Comparison of ENCODE assay signal across 38 cellular contexts in genomic region chr6:4071330-4071729, GRCh38. TPM values are rescaled to one million over a fixed set of nuclear protein-coding genes. Genes with fewer than 3 reads are reported as not detected.
"Had no signal": no experiment of that assay in that cellular context is flagged by ENCODE, and none has a peak within 500 bp of the region (broad histone marks: within the 10 kb centered on the region; RNA-seq: fewer than 3 reads in every experiment).

No MANE protein-coding gene starts in this region.

- DNase-seq: activated CD4-positive, alpha-beta memory T cell treated with anti-CD3 and anti-CD28 coated beads, Interleukin-2, amount 10 ng/mL, durations not matched to agents 7 days and 5 days; activated CD4-positive, alpha-beta T cell treated with anti-CD3 and anti-CD28 coated beads for 1 hour; activated CD4-positive, alpha-beta T cell treated with anti-CD3 and anti-CD28 coated beads for 36 hours; activated CD4-positive, alpha-beta T cell treated with anti-CD3 and anti-CD28 coated beads for 48 hours; activated CD4-positive, alpha-beta T cell treated with anti-CD3 and anti-CD28 coated beads, Interleukin-2, amount 10 ng/mL, durations not matched to agents 7 days and 5 days; activated CD4-positive, alpha-beta T cell treated with anti-CD3 and anti-CD28 coated beads, Interleukin-2, amount 50 U/mL, for 48 hours; activated CD4-positive, CD25-positive, alpha-beta regulatory T cell; activated CD8-positive, alpha-beta memory T cell treated with anti-CD3 and anti-CD28 coated beads for 24 hours; activated CD8-positive, alpha-beta memory T cell treated with anti-CD3 and anti-CD28 coated beads, Interleukin-2, amount 10 ng/mL, durations not matched to agents 7 days and 5 days; activated CD8-positive, alpha-beta memory T cell treated with anti-CD3 and anti-CD28 coated beads, Interleukin-2, amount 50 U/mL, for 48 hours; activated CD8-positive, alpha-beta T cell treated with anti-CD3 and anti-CD28 coated beads, Interleukin-2, amount 10 ng/mL, durations not matched to agents 7 days and 5 days; activated effector memory CD4-positive, alpha-beta T cell treated with Interleukin-2 at 50 U/mL for 16 hours; activated gamma-delta T cell; activated naive CD4-positive, alpha-beta T cell treated with anti-CD3 and anti-CD28 coated beads, Interleukin-2, amount 10 ng/mL, durations not matched to agents 7 days and 5 days; activated naive CD4-positive, alpha-beta T cell treated with Interleukin-2 at 50 U/mL for 16 hours; activated naive CD8-positive, alpha-beta T cell treated with anti-CD3 and anti-CD28 coated beads, Interleukin-2, amount 10 ng/mL, durations not matched to agents 7 days and 5 days; activated naive CD8-positive, alpha-beta T cell treated with anti-CD3 and anti-CD28 coated beads, Interleukin-2, amount 50 U/mL, for 24 hours; activated T-cell treated with anti-CD3 and anti-CD28 coated beads, Interleukin-2, amount 50 U/mL, for 24 hours; activated T-cell treated with anti-CD3 and anti-CD28 coated beads, Interleukin-2, amount 50 U/mL, for 48 hours; amygdala; anterior cingulate cortex; central memory CD4-positive, alpha-beta T cell; T-helper 1 cell; T-helper 2 cell; T-helper 9 cell; WERI-Rb-1 had no signal

- H3K27ac Mint-ChIP-seq: activated CD4-positive, alpha-beta memory T cell treated with anti-CD3 and anti-CD28 coated beads, Interleukin-2, amount 10 ng/mL, durations not matched to agents 7 days and 5 days; activated CD4-positive, alpha-beta T cell treated with anti-CD3 and anti-CD28 coated beads for 36 hours; activated CD4-positive, alpha-beta T cell treated with anti-CD3 and anti-CD28 coated beads, Interleukin-2, amount 10 ng/mL, durations not matched to agents 7 days and 5 days; activated CD8-positive, alpha-beta memory T cell treated with anti-CD3 and anti-CD28 coated beads, Interleukin-2, amount 10 ng/mL, durations not matched to agents 7 days and 5 days; activated CD8-positive, alpha-beta T cell treated with anti-CD3 and anti-CD28 coated beads, Interleukin-2, amount 10 ng/mL, durations not matched to agents 7 days and 5 days; activated naive CD4-positive, alpha-beta T cell treated with anti-CD3 and anti-CD28 coated beads, Interleukin-2, amount 10 ng/mL, durations not matched to agents 7 days and 5 days; activated naive CD4-positive, alpha-beta T cell treated with anti-CD3 and anti-CD28 coated beads, Interleukin-2, amount 50 U/mL, for 24 hours; activated naive CD8-positive, alpha-beta T cell; activated naive CD8-positive, alpha-beta T cell treated with anti-CD3 and anti-CD28 coated beads, Interleukin-2, amount 10 ng/mL, durations not matched to agents 7 days and 5 days; activated naive CD8-positive, alpha-beta T cell treated with anti-CD3 and anti-CD28 coated beads, Interleukin-2, amount 50 U/mL, for 24 hours; activated T-cell treated with anti-CD3 and anti-CD28 coated beads, Interleukin-2, amount 50 U/mL, for 24 hours; activated T-helper 2 cell treated with anti-CD3 and anti-CD28 coated beads, Interferon-gamma antibody, Interleukin-2, Interleukin-4, amounts not matched to agents 10 μg/mL and 5 μg/mL and 100 μg/mL, durations not matched to agents 14 hours and 24 hours and 36 hours; brain; T-helper 1 cell treated with Interleukin-12 subunit alpha and Interleukin-12 subunit beta and Interleukin-4 antibody, amounts not matched to agents 30 μg/mL and 1 μg/mL, for 36 hours; T-helper 2 cell treated with Interferon-gamma antibody and Interleukin-4, amounts not matched to agents 5 μg/mL and 100 μg/mL, for 36 hours; WTC11 had no signal

- H3K4me1 ChIP-seq: ascending aorta had no signal

- H3K9me3 ChIP-seq: ascending aorta had no signal

- H3K4me3 ChIP-seq: ascending aorta, cardiac muscle cell had no signal

- H3K27me3 ChIP-seq: ascending aorta, cardiac muscle cell had no signal

- H3K36me3 ChIP-seq: ascending aorta, cardiac muscle cell, WERI-Rb-1 had no signal

- H3K27me3 Mint-ChIP-seq: activated CD4-positive, alpha-beta memory T cell treated with anti-CD3 and anti-CD28 coated beads, Interleukin-2, amount 10 ng/mL, durations not matched to agents 7 days and 5 days; activated CD4-positive, alpha-beta T cell treated with anti-CD3 and anti-CD28 coated beads for 36 hours; activated CD8-positive, alpha-beta memory T cell treated with anti-CD3 and anti-CD28 coated beads, Interleukin-2, amount 10 ng/mL, durations not matched to agents 7 days and 5 days; activated naive CD4-positive, alpha-beta T cell treated with anti-CD3 and anti-CD28 coated beads, Interleukin-2, amount 50 U/mL, for 24 hours; activated naive CD8-positive, alpha-beta T cell treated with anti-CD3 and anti-CD28 coated beads, Interleukin-2, amount 50 U/mL, for 24 hours; brain had no signal

- H3K36me3 Mint-ChIP-seq: activated CD8-positive, alpha-beta memory T cell treated with anti-CD3 and anti-CD28 coated beads, Interleukin-2, amount 10 ng/mL, durations not matched to agents 7 days and 5 days; activated naive CD4-positive, alpha-beta T cell treated with anti-CD3 and anti-CD28 coated beads, Interleukin-2, amount 50 U/mL, for 24 hours; activated naive CD8-positive, alpha-beta T cell; activated naive CD8-positive, alpha-beta T cell treated with anti-CD3 and anti-CD28 coated beads, Interleukin-2, amount 10 ng/mL, durations not matched to agents 7 days and 5 days; brain; WTC11 had no signal

- H3K9me3 Mint-ChIP-seq: activated CD4-positive, alpha-beta memory T cell treated with anti-CD3 and anti-CD28 coated beads, Interleukin-2, amount 10 ng/mL, durations not matched to agents 7 days and 5 days; activated CD4-positive, alpha-beta T cell treated with anti-CD3 and anti-CD28 coated beads, Interleukin-2, amount 10 ng/mL, durations not matched to agents 7 days and 5 days; activated naive CD4-positive, alpha-beta T cell treated with anti-CD3 and anti-CD28 coated beads, Interleukin-2, amount 10 ng/mL, durations not matched to agents 7 days and 5 days; activated naive CD4-positive, alpha-beta T cell treated with anti-CD3 and anti-CD28 coated beads, Interleukin-2, amount 50 U/mL, for 24 hours; activated naive CD8-positive, alpha-beta T cell treated with anti-CD3 and anti-CD28 coated beads, Interleukin-2, amount 10 ng/mL, durations not matched to agents 7 days and 5 days; activated naive CD8-positive, alpha-beta T cell treated with anti-CD3 and anti-CD28 coated beads, Interleukin-2, amount 50 U/mL, for 24 hours; activated T-cell treated with anti-CD3 and anti-CD28 coated beads, Interleukin-2, amount 50 U/mL, for 24 hours; activated T-helper 2 cell treated with anti-CD3 and anti-CD28 coated beads, Interferon-gamma antibody, Interleukin-2, Interleukin-4, amounts not matched to agents 10 μg/mL and 5 μg/mL and 100 μg/mL, durations not matched to agents 14 hours and 24 hours and 36 hours; brain; T-helper 1 cell treated with Interleukin-12 subunit alpha and Interleukin-12 subunit beta and Interleukin-4 antibody, amounts not matched to agents 30 μg/mL and 1 μg/mL, for 36 hours; T-helper 2 cell treated with Interferon-gamma antibody and Interleukin-4, amounts not matched to agents 5 μg/mL and 100 μg/mL, for 36 hours; WTC11 had no signal

- H3K4me3 Mint-ChIP-seq: activated CD4-positive, alpha-beta memory T cell treated with anti-CD3 and anti-CD28 coated beads, Interleukin-2, amount 10 ng/mL, durations not matched to agents 7 days and 5 days; activated CD4-positive, alpha-beta T cell treated with anti-CD3 and anti-CD28 coated beads for 36 hours; activated CD4-positive, alpha-beta T cell treated with anti-CD3 and anti-CD28 coated beads, Interleukin-2, amount 10 ng/mL, durations not matched to agents 7 days and 5 days; activated CD8-positive, alpha-beta memory T cell treated with anti-CD3 and anti-CD28 coated beads, Interleukin-2, amount 10 ng/mL, durations not matched to agents 7 days and 5 days; activated CD8-positive, alpha-beta T cell treated with anti-CD3 and anti-CD28 coated beads, Interleukin-2, amount 10 ng/mL, durations not matched to agents 7 days and 5 days; activated naive CD4-positive, alpha-beta T cell treated with anti-CD3 and anti-CD28 coated beads, Interleukin-2, amount 10 ng/mL, durations not matched to agents 7 days and 5 days; activated naive CD4-positive, alpha-beta T cell treated with anti-CD3 and anti-CD28 coated beads, Interleukin-2, amount 50 U/mL, for 24 hours; activated naive CD8-positive, alpha-beta T cell; activated naive CD8-positive, alpha-beta T cell treated with anti-CD3 and anti-CD28 coated beads, Interleukin-2, amount 10 ng/mL, durations not matched to agents 7 days and 5 days; activated naive CD8-positive, alpha-beta T cell treated with anti-CD3 and anti-CD28 coated beads, Interleukin-2, amount 50 U/mL, for 24 hours; activated T-cell treated with anti-CD3 and anti-CD28 coated beads, Interleukin-2, amount 50 U/mL, for 24 hours; brain; T-helper 1 cell treated with Interleukin-12 subunit alpha and Interleukin-12 subunit beta and Interleukin-4 antibody, amounts not matched to agents 30 μg/mL and 1 μg/mL, for 36 hours; T-helper 2 cell treated with Interferon-gamma antibody and Interleukin-4, amounts not matched to agents 5 μg/mL and 100 μg/mL, for 36 hours; WTC11 had no signal

- ATAC-seq: activated CD4-positive, alpha-beta T cell treated with anti-CD3 and anti-CD28 coated beads for 36 hours; activated CD4-positive, CD25-positive, alpha-beta regulatory T cell treated with anti-CD3 and anti-CD28 coated beads, Interleukin-2, amount 50 U/mL, for 24 hours; activated CD8-positive, alpha-beta memory T cell treated with anti-CD3 and anti-CD28 coated beads, Interleukin-2, amount 10 ng/mL, durations not matched to agents 7 days and 5 days; activated CD8-positive, alpha-beta T cell treated with anti-CD3 and anti-CD28 coated beads, Interleukin-2, amount 10 ng/mL, durations not matched to agents 7 days and 5 days; activated naive CD8-positive, alpha-beta T cell treated with anti-CD3 and anti-CD28 coated beads, Interleukin-2, amount 50 U/mL, for 24 hours; WTC11 had no signal

- H3K27ac ChIP-seq: ascending aorta, cardiac muscle cell, WERI-Rb-1 had no signal

- H3K4me1 Mint-ChIP-seq: activated CD4-positive, alpha-beta memory T cell treated with anti-CD3 and anti-CD28 coated beads, Interleukin-2, amount 10 ng/mL, durations not matched to agents 7 days and 5 days; activated CD4-positive, alpha-beta T cell treated with anti-CD3 and anti-CD28 coated beads for 36 hours; activated CD4-positive, alpha-beta T cell treated with anti-CD3 and anti-CD28 coated beads, Interleukin-2, amount 10 ng/mL, durations not matched to agents 7 days and 5 days; activated CD8-positive, alpha-beta memory T cell treated with anti-CD3 and anti-CD28 coated beads, Interleukin-2, amount 10 ng/mL, durations not matched to agents 7 days and 5 days; activated naive CD4-positive, alpha-beta T cell treated with anti-CD3 and anti-CD28 coated beads, Interleukin-2, amount 10 ng/mL, durations not matched to agents 7 days and 5 days; activated naive CD4-positive, alpha-beta T cell treated with anti-CD3 and anti-CD28 coated beads, Interleukin-2, amount 50 U/mL, for 24 hours; activated naive CD8-positive, alpha-beta T cell treated with anti-CD3 and anti-CD28 coated beads, Interleukin-2, amount 10 ng/mL, durations not matched to agents 7 days and 5 days; brain had no signal

RNA-seq across cellular contexts. Expression of gene FAM217A, which starts 7.6 kb away (rescaled TPM):
- total RNA-seq: activated CD4-positive, alpha-beta memory T cell treated with anti-CD3 and anti-CD28 coated beads, Interleukin-2, amount 10 ng/mL, durations not matched to agents 7 days and 5 days; activated CD4-positive, alpha-beta T cell treated with anti-CD3 and anti-CD28 coated beads for 36 hours; activated CD4-positive, alpha-beta T cell treated with anti-CD3 and anti-CD28 coated beads, Interleukin-2, amount 10 ng/mL, durations not matched to agents 7 days and 5 days; activated CD8-positive, alpha-beta memory T cell treated with anti-CD3 and anti-CD28 coated beads, Interleukin-2, amount 10 ng/mL, durations not matched to agents 7 days and 5 days; activated CD8-positive, alpha-beta T cell treated with anti-CD3 and anti-CD28 coated beads, Interleukin-2, amount 10 ng/mL, durations not matched to agents 7 days and 5 days; activated naive CD8-positive, alpha-beta T cell treated with anti-CD3 and anti-CD28 coated beads, Interleukin-2, amount 10 ng/mL, durations not matched to agents 7 days and 5 days; activated T-helper 2 cell treated with anti-CD3 and anti-CD28 coated beads, Interferon-gamma antibody, Interleukin-2, Interleukin-4, amounts not matched to agents 10 μg/mL and 5 μg/mL and 100 μg/mL, durations not matched to agents 14 hours and 24 hours and 36 hours; ascending aorta; bronchial epithelial cell; cardiac muscle cell; cerebellum; WTC11 had no signal
- polyA plus RNA-seq: cardiac muscle cell had no signal
